16 cellular contexts compared by ENCODE assay signal in genomic region chr12:3750616-3751015, GRCh38. TPM values are rescaled to one million over a fixed set of nuclear protein-coding genes. Genes with fewer than 3 reads are reported as not detected.
A peak's percentile ranks its signal among the peaks of the same experiment; 100 is the strongest.
DNase-seq lines count a peak whose midpoint lies in the region; ATAC-seq, FAIRE-seq and TF ChIP-seq lines count a peak whose summit lies in the region.
"Had no signal": no experiment of that assay in that cellular context is flagged by ENCODE, and none has a peak within 500 bp of the region (broad histone marks: within the 10 kb centered on the region; RNA-seq: fewer than 3 reads in every experiment).

No MANE protein-coding gene starts in this region.

- no peak overlapping the region for H3K4me3 ChIP-seq in BLaER1
- no peak overlapping the region for H3K4me3 ChIP-seq in CD8-positive, alpha-beta T cell (ENCODE audit: low read depth, low read length)
- H3K4me3 ChIP-seq: hepatocyte, right lobe of liver had no signal

- H3K36me3 Mint-ChIP-seq in CD8-positive, alpha-beta T cell: peaks cover 31% of the 10 kb centered on the region
- peaks cover 23% of the 10 kb centered on the region for H3K36me3 Mint-ChIP-seq in activated B cell treated with CpG ODN at 0.5 μM for 24 hours (ENCODE audit: low read depth)
- peaks cover 27% of the 10 kb centered on the region for H3K36me3 Mint-ChIP-seq in memory B cell
- H3K36me3 Mint-ChIP-seq: mesothelial cell of epicardium had no signal

- POLR2A ChIA-PET in CD8-positive, alpha-beta T cell (lab: Charles Lee): no interaction called here
- POLR2A ChIA-PET in activated B cell treated with CpG ODN at 0.5 μM for 24 hours (lab: Charles Lee): interaction anchor here (0.6 kb wide), 1 partner anchor 100 kb away, joined by 3 read pairs; no protein-coding TSS in a partner anchor

- no peaks in the 10 kb centered on the region for H3K27me3 Mint-ChIP-seq in CD8-positive, alpha-beta T cell (ENCODE audit: low read depth)
- no peaks in the 10 kb centered on the region for H3K27me3 Mint-ChIP-seq in activated B cell treated with CpG ODN at 0.5 μM for 24 hours
- no peaks in the 10 kb centered on the region for H3K27me3 Mint-ChIP-seq in memory B cell

- no peak for ATAC-seq in CD8-positive, alpha-beta T cell
- no peak for ATAC-seq in activated B cell treated with CpG ODN at 0.5 μM for 24 hours (ENCODE audit: low read depth)
- no peak for ATAC-seq in memory B cell (ENCODE audit: low read depth)
- ATAC-seq: right lobe of liver had no signal

- FAIRE-seq in HTR-8/SVneo (lab: Jason Lieb, UNC): no peak
- FAIRE-seq: H54, TTC549 had no signal

- DNase-seq in CD8-positive, alpha-beta T cell: peak in 1 of 7 experiments; percentile 43
- no peak for DNase-seq in activated B cell treated with CpG ODN at 0.5 μM for 24 hours
- no peak for DNase-seq in memory B cell (ENCODE audit: low spot score in 2 of 2)
- DNase-seq in HuH-7 (ENCODE audit: low spot score): no peak
- no peak for DNase-seq in HTR-8/SVneo (ENCODE audit: insufficient read length, low spot score)
- no peak for DNase-seq in NCI-H345 treated with DMSO at 0.1 percent for 48 hours (lab: John Stamatoyannopoulos, UW; ENCODE audit: unreplicated experiment)
- DNase-seq: endodermal cell; NCI-H345; stimulated activated CD4-positive, alpha-beta T cell treated with anti-CD3 and anti-CD28 coated beads, Interleukin-1b, Interleukin-23, amount 100 ng/mL, for 48 hours had no signal

- H3K4me3 Mint-ChIP-seq in CD8-positive, alpha-beta T cell: no peak overlapping the region
- H3K4me3 Mint-ChIP-seq in activated B cell treated with CpG ODN at 0.5 μM for 24 hours: no peak overlapping the region
- H3K4me3 Mint-ChIP-seq in memory B cell: no peak overlapping the region
- H3K4me3 Mint-ChIP-seq: endodermal cell, mesothelial cell of epicardium had no signal

- peaks cover 39% of the 10 kb centered on the region for H3K36me3 ChIP-seq in BLaER1
- H3K36me3 ChIP-seq in CD8-positive, alpha-beta T cell (ENCODE audit: insufficient read depth, low read length): peaks cover 6% of the 10 kb centered on the region
- H3K36me3 ChIP-seq: right lobe of liver had no signal

- peaks cover 19% of the 10 kb centered on the region; the same call in 1 of the 2 replicates for H3K9me3 ChIP-seq in BLaER1
- no peaks in the 10 kb centered on the region for H3K9me3 ChIP-seq in CD8-positive, alpha-beta T cell (ENCODE audit: low read length)
- H3K9me3 ChIP-seq: right lobe of liver had no signal

- CTCF ChIA-PET in CD8-positive, alpha-beta T cell (lab: Charles Lee): interaction anchor here (0.8 kb wide), 1 partner anchor 53 kb away, joined by 3 read pairs; no protein-coding TSS in a partner anchor
- CTCF ChIA-PET in activated B cell treated with CpG ODN at 0.5 μM for 24 hours (lab: Charles Lee): no interaction called here

- no peaks in the 10 kb centered on the region for H3K27me3 ChIP-seq in BLaER1
- no peaks in the 10 kb centered on the region for H3K27me3 ChIP-seq in CD8-positive, alpha-beta T cell (ENCODE audit: insufficient read depth, low read length)
- H3K27me3 ChIP-seq: hepatocyte, right lobe of liver had no signal

- peaks cover 60% of the 10 kb centered on the region for H4K20me1 ChIP-seq in BLaER1

- peaks cover 48% of the 10 kb centered on the region for H3K4me1 ChIP-seq in BLaER1
- peaks cover 51% of the 10 kb centered on the region for H3K4me1 ChIP-seq in CD8-positive, alpha-beta T cell (ENCODE audit: insufficient read depth, low read length)

- no peaks in the 10 kb centered on the region for H3K9me3 Mint-ChIP-seq in CD8-positive, alpha-beta T cell
- no peaks in the 10 kb centered on the region for H3K9me3 Mint-ChIP-seq in activated B cell treated with CpG ODN at 0.5 μM for 24 hours
- H3K9me3 Mint-ChIP-seq in memory B cell: no peaks in the 10 kb centered on the region

- H3K27ac ChIP-seq in BLaER1: no peak overlapping the region
- no peak overlapping the region for H3K27ac ChIP-seq in CD8-positive, alpha-beta T cell (ENCODE audit: low read depth, low read length)
- H3K27ac ChIP-seq: hepatocyte, right lobe of liver had no signal

- H3K4me1 Mint-ChIP-seq in CD8-positive, alpha-beta T cell (ENCODE audit: low read depth): peaks cover 80% of the 10 kb centered on the region
- peaks cover 25% of the 10 kb centered on the region for H3K4me1 Mint-ChIP-seq in activated B cell treated with CpG ODN at 0.5 μM for 24 hours
- H3K4me1 Mint-ChIP-seq in memory B cell: peaks cover 35% of the 10 kb centered on the region

- intact Hi-C loops in CD8-positive, alpha-beta T cell (cut with DNase I, micrococcal nuclease): loop anchor here (5.0 to 10.0 kb wide), 5 partner anchors 522 to 1746 kb away; partner anchors contain the start of genes CCND2 (in 2 of the 2), TIGAR (in 2 of the 2), DCP1B (in 1 of the 2) and RAD51AP1 (in 1 of the 2)
- intact Hi-C loops in activated B cell treated with CpG ODN at 0.5 μM for 24 hours (cut with micrococcal nuclease): loop anchor here (5.0 to 10.0 kb wide), 2 partner anchors 676 to 1077 kb away; partner anchors contain the start of gene TSPAN9

- H3K4me2 ChIP-seq in BLaER1: peak overlapping the region; percentile 91
- H3K4me2 ChIP-seq: hepatocyte had no signal

- no peak overlapping the region; the same call in 1 of the 2 replicates for H3K9ac ChIP-seq in BLaER1

- H3K27ac Mint-ChIP-seq in CD8-positive, alpha-beta T cell: peak overlapping the region; percentile 95
- H3K27ac Mint-ChIP-seq in activated B cell treated with CpG ODN at 0.5 μM for 24 hours (peak overlapping the region; percentile 90), memory B cell (peak overlapping the region; percentile 97)
- H3K27ac Mint-ChIP-seq: endodermal cell, mesothelial cell of epicardium had no signal

- no peak for TF ChIP-seq CTCF in CD8-positive, alpha-beta T cell (IDR thresholded peaks at IDR 0.05)
- TF ChIP-seq CTCF in activated B cell treated with CpG ODN at 0.5 μM for 24 hours (IDR thresholded peaks at IDR 0.05): no peak

RNA-seq across cellular contexts. Expression of gene CRACR2A, which starts 2.3 kb away (rescaled TPM):
- total RNA-seq in CD8-positive, alpha-beta T cell: 10 to 100 TPM; 17.9 TPM
- 22.7 and 25.8 TPM in 2 replicates for total RNA-seq in activated B cell treated with CpG ODN at 0.5 μM for 24 hours
- total RNA-seq: M059J had no signal
